In genomic region chr2:132255714-132256113, GRCh38 we compare ENCODE assay signal across 15 cellular contexts.
DNase-seq lines count a peak whose midpoint lies in the region; ATAC-seq and TF ChIP-seq lines count a peak whose summit lies in the region.
"Had no signal": no experiment of that assay in that cellular context is flagged by ENCODE, and none has a peak within 500 bp of the region (broad histone marks: within the 10 kb centered on the region; RNA-seq: fewer than 3 reads in every experiment).

No MANE protein-coding gene starts in this region.

- ATAC-seq in GM18868 (IDR thresholded peaks at IDR 0.05; ENCODE audit: unreplicated experiment) = no peak

- intact Hi-C loops in Calu3 (cut with micrococcal nuclease; ENCODE audit: unreplicated experiment) = no loop called here
- intact Hi-C loops in head of caudate nucleus (cut with DNase I) = no loop called here

- H3K4me1 ChIP-seq in endodermal cell (ENCODE audit: control insufficient read depth, insufficient read depth, low read length) = no peaks in the 10 kb centered on the region
- H3K4me1 ChIP-seq: Caco-2, HAP-1 had no signal

- no peaks in the 10 kb centered on the region for H3K27me3 Mint-ChIP-seq in Calu3 (ENCODE audit: unreplicated experiment)
- H3K27me3 Mint-ChIP-seq in endodermal cell (ENCODE audit: insufficient read depth) = no peaks in the 10 kb centered on the region
- H3K27me3 Mint-ChIP-seq in progenitor cell of endocrine pancreas = no peaks in the 10 kb centered on the region

- no TSS peak for BruUV-seq in Calu3 (replicated peaks; lab: Mats Ljungman, UMichigan)

- H3K4me1 Mint-ChIP-seq in Calu3 (ENCODE audit: low read depth, unreplicated experiment) = no peaks in the 10 kb centered on the region
- no peaks in the 10 kb centered on the region for H3K4me1 Mint-ChIP-seq in endodermal cell
- H3K4me1 Mint-ChIP-seq in progenitor cell of endocrine pancreas (ENCODE audit: low read depth) = no peaks in the 10 kb centered on the region

- H3K36me3 Mint-ChIP-seq in Calu3 (ENCODE audit: insufficient read depth, unreplicated experiment) = no peaks in the 10 kb centered on the region
- peaks cover 11% of the 10 kb centered on the region for H3K36me3 Mint-ChIP-seq in endodermal cell (ENCODE audit: low read depth)
- H3K36me3 Mint-ChIP-seq in progenitor cell of endocrine pancreas (ENCODE audit: insufficient read depth) = peaks cover 11% of the 10 kb centered on the region

- no peak for TF ChIP-seq CTCF in Calu3 (IDR thresholded peaks at IDR 0.05; ENCODE audit: unreplicated experiment)
- TF ChIP-seq CTCF in endodermal cell (conservative IDR thresholded peaks at IDR 0.05) = no peak
- TF ChIP-seq CTCF in progenitor cell of endocrine pancreas (IDR thresholded peaks at IDR 0.05; ENCODE audit: unreplicated experiment) = no peak

- no peak overlapping the region for H3K4me3 Mint-ChIP-seq in Calu3 (ENCODE audit: low read depth, unreplicated experiment)
- H3K4me3 Mint-ChIP-seq in endodermal cell = no peak overlapping the region
- peak overlapping the region; percentile 26 for H3K4me3 Mint-ChIP-seq in progenitor cell of endocrine pancreas (ENCODE audit: low read depth)
- H3K4me3 Mint-ChIP-seq: CD4-positive, alpha-beta T cell had no signal

- no peaks in the 10 kb centered on the region for H3K27me3 ChIP-seq in endodermal cell (ENCODE audit: control insufficient read depth, insufficient read depth, low read length, poor library complexity, severe bottlenecking)

- CTCF ChIA-PET in Calu3 (lab: Charles Lee) = no interaction called here

- H3K27ac Mint-ChIP-seq in Calu3 (ENCODE audit: unreplicated experiment) (peak overlapping the region; percentile 45), endodermal cell (no peak overlapping the region), progenitor cell of endocrine pancreas (no peak overlapping the region)
- H3K27ac Mint-ChIP-seq: CD4-positive, alpha-beta T cell had no signal

- H3K27ac ChIP-seq in endodermal cell (ENCODE audit: low read depth, low read length) = no peak overlapping the region
- H3K27ac ChIP-seq: C4-2B had no signal

- H3K9ac ChIP-seq in endodermal cell (ENCODE audit: extremely low read depth, low read length, poor library complexity, severe bottlenecking) = no peak overlapping the region

- WGBS in endodermal cell (ENCODE audit: insufficient coverage in 1 of 2, insufficient read length in 1 of 2), 2 experiments = 96% methylated on average over 5 to 16 of the region's 16 CpGs

- H3K9me3 Mint-ChIP-seq in Calu3 (ENCODE audit: low read depth, unreplicated experiment) (peaks cover 8% of the 10 kb centered on the region), endodermal cell (peaks cover 51% of the 10 kb centered on the region), progenitor cell of endocrine pancreas (ENCODE audit: low read depth) (peaks cover 22% of the 10 kb centered on the region)
- H3K9me3 Mint-ChIP-seq: CD4-positive, alpha-beta T cell had no signal

- no peaks in the 10 kb centered on the region for H3K9me3 ChIP-seq in endodermal cell (ENCODE audit: control insufficient read depth, low read length)
- H3K9me3 ChIP-seq: Caco-2, HAP-1 had no signal

- no peaks in the 10 kb centered on the region for H3K36me3 ChIP-seq in endodermal cell (ENCODE audit: control insufficient read depth, insufficient read depth, low read length)
- H3K36me3 ChIP-seq: HAP-1 had no signal

- no peak overlapping the region for H3K4me3 ChIP-seq in endodermal cell (ENCODE audit: low read length)
- H3K4me3 ChIP-seq: HAP-1 had no signal

- DNase-seq in Calu3 = no peak
- DNase-seq in GM03348 (ENCODE audit: low spot score) = peak; percentile 1
- peak; percentile 8 for DNase-seq in endodermal cell
- no peak for DNase-seq in progenitor cell of endocrine pancreas (ENCODE audit: low spot score, unreplicated experiment)
- DNase-seq in NCI-H748 treated with DMSO at 0.1 percent for 48 hours (lab: John Stamatoyannopoulos, UW) = no peak
- no peak for DNase-seq in head of caudate nucleus
- DNase-seq: AML-193; Caco-2; CD4-positive, alpha-beta T cell; DMS79 treated with DMSO at 0.1 percent for 48 hours; GF-D8; KG1 had no signal

Comparison
In these comparisons a context has a peak if more than half of its experiments do, and no peak if none do; other contexts are left out.
1. DNase-seq: peak in GM03348 (single experiment) and endodermal cell (single experiment); none in Calu3 (single experiment), progenitor cell of endocrine pancreas (single experiment), NCI-H748 treated with DMSO at 0.1 percent for 48 hours (single experiment) and head of caudate nucleus (0 of 42).